In the genomic region with DNA sequence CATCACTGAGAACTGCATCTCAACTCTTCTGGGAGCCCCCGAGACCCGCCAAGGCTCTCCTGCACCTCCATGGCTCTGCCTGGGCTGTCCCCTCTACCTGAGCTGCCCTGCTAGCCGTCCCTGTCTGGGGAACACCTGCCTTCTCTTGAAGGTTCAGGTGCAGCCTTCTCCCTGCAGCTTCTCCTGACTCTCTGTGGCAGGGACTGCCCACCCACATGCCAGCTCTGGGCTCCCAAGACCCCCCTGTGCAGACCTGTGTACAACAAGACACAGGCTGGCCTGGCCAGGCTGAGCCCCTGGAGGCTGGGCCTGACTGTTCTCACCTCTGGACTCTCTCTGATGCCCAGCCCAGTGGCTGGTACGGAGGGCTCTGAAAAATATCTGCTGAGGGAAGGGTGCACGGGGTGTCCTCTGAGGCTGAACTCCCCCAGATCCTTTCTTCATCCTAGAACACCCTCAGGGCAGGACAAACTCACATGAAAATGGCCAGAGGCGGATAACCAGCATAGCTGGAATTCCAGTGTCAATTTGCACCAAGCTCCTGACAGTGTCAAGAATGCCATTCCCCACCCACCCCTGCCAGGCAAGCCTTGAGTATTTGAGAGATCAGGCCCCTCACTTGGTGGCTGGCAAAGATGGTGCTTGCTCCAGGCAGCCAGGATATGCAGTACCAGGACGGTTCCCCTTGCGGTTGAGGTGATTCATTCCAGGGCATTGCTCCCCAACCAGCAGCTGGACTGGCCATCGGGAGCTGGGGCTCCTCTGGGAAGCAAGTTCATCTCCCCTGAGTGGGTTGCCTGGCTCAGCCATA, we compare ENCODE assay signal across 15 cellular contexts. TPM values are rescaled to one million over a fixed set of nuclear protein-coding genes. Genes with fewer than 3 reads are reported as not detected.
DNase-seq lines count a peak whose midpoint lies in the region; ATAC-seq and TF ChIP-seq lines count a peak whose summit lies in the region.
"Had no signal": no experiment of that assay in that cellular context is flagged by ENCODE, and none has a peak within 500 bp of the region (broad histone marks: within the 10 kb centered on the region; RNA-seq: fewer than 3 reads in every experiment).

No MANE protein-coding gene starts in this region.

- H3K79me1 ChIP-seq in neuronal stem cell (ENCODE audit: low read depth, low read length) = no peaks in the 10 kb centered on the region

- no peaks in the 10 kb centered on the region for H3K79me2 ChIP-seq in fibroblast of lung (ENCODE audit: control insufficient read depth, insufficient read depth, low read length)

- peak overlapping the region; percentile 17; the same call in 1 of the 2 replicates for H3K27ac ChIP-seq in Panc1 (ENCODE audit: low read length)
- H3K27ac ChIP-seq in fibroblast of lung (ENCODE audit: insufficient read depth, low read length) = peak overlapping the region; percentile 57
- H3K27ac ChIP-seq in neuronal stem cell (replicated peaks; ENCODE audit: low read length) = no peak overlapping the region

- POLR2A ChIA-PET in Panc1 (lab: Charles Lee) = no interaction called here

- H3K9me3 Mint-ChIP-seq in nephron progenitor cell = no peaks in the 10 kb centered on the region
- H3K9me3 Mint-ChIP-seq: activated CD8-positive, alpha-beta T cell treated with anti-CD3 and anti-CD28 coated beads for 36 hours; activated naive CD4-positive, alpha-beta T cell treated with anti-CD3 and anti-CD28 coated beads, Interleukin-2, amount 50 U/mL, for 72 hours; CD4-positive, CD25-positive, alpha-beta regulatory T cell; natural killer cell treated with Interleukin-12 subunit alpha and Interleukin-12 subunit beta and Interleukin-15 and Interleukin-18, amount 100 ng/mL, for 72 hours; stimulated activated naive CD8-positive, alpha-beta T cell treated with anti-CD3 and anti-CD28 coated beads, Interleukin-15, amount 100 ng/mL, for 72 hours; T-helper 1 cell treated with Interleukin-12 subunit alpha and Interleukin-12 subunit beta and Interleukin-4 antibody, amounts not matched to agents 30 μg/mL and 1 μg/mL, for 36 hours had no signal

- H3K36me3 Mint-ChIP-seq in nephron progenitor cell (ENCODE audit: low read depth) = no peaks in the 10 kb centered on the region
- H3K36me3 Mint-ChIP-seq: activated naive CD4-positive, alpha-beta T cell treated with anti-CD3 and anti-CD28 coated beads, Interleukin-2, amount 50 U/mL, for 72 hours; CD4-positive, CD25-positive, alpha-beta regulatory T cell; natural killer cell treated with Interleukin-12 subunit alpha and Interleukin-12 subunit beta and Interleukin-15 and Interleukin-18, amount 100 ng/mL, for 72 hours had no signal

- in situ Hi-C loops in Panc1 (cut with HindIII; ENCODE audit: low pct_unique_long_range_greater_than_20kb, low sequenced_read_pairs) = no loop called here

- H4K8ac ChIP-seq in neuronal stem cell (ENCODE audit: low read depth, low read length) = no peak overlapping the region

- H2AFZ ChIP-seq in fibroblast of lung (ENCODE audit: low read length) (no peak overlapping the region), neuronal stem cell (ENCODE audit: low read length) (no peak overlapping the region)

- peak overlapping the region; percentile 32 for H3K23ac ChIP-seq in neuronal stem cell (ENCODE audit: low read depth, low read length, poor library complexity)

- H3K14ac ChIP-seq in neuronal stem cell (ENCODE audit: low read length) = no peak overlapping the region

- no peaks in the 10 kb centered on the region for H4K20me1 ChIP-seq in fibroblast of lung (ENCODE audit: control insufficient read depth, extremely low read depth, insufficient read depth, low read length)

- peak overlapping the region; percentile 73 for H3K18ac ChIP-seq in neuronal stem cell (ENCODE audit: low read length)

- TF ChIP-seq CTCF in Panc1 (IDR thresholded peaks at IDR 0.05) (no peak), fibroblast of lung (conservative IDR thresholded peaks at IDR 0.05 in 1 of 2, IDR thresholded peaks at IDR 0.05 in 1 of 2; ENCODE audit: low read depth in 1 of 2, low read length in 2 of 2) (no peak), nephron progenitor cell (IDR thresholded peaks at IDR 0.05) (no peak)

- no peak for ATAC-seq in Panc1
- ATAC-seq in GM21717 (IDR thresholded peaks at IDR 0.05; ENCODE audit: unreplicated experiment) = no peak
- ATAC-seq: activated CD8-positive, alpha-beta T cell treated with anti-CD3 and anti-CD28 coated beads for 36 hours; activated naive CD4-positive, alpha-beta T cell treated with anti-CD3 and anti-CD28 coated beads, Interleukin-2, amount 50 U/mL, for 72 hours; natural killer cell treated with Interleukin-12 subunit alpha and Interleukin-12 subunit beta and Interleukin-15 and Interleukin-18, amount 100 ng/mL, for 72 hours; stimulated activated naive CD8-positive, alpha-beta T cell treated with anti-CD3 and anti-CD28 coated beads, Interleukin-15, amount 100 ng/mL, for 72 hours had no signal

- no peak overlapping the region for H3K4me3 ChIP-seq in Panc1 (ENCODE audit: low read depth in 2 of 2, low read length in 2 of 2)
- H3K4me3 ChIP-seq in fibroblast of lung (replicated peaks in 1 of 4; ENCODE audit: control extremely low read depth in 1 of 4, insufficient read depth in 1 of 4, low read depth in 3 of 4, low read length in 4 of 4) = no peak overlapping the region
- H3K4me3 ChIP-seq in neuronal stem cell (ENCODE audit: low read length in 2 of 2) = no peak overlapping the region

- no TSS peak for BruUV-seq in Panc1 (replicated peaks; lab: Mats Ljungman, UMichigan)

- H4K91ac ChIP-seq in neuronal stem cell (ENCODE audit: low read depth, low read length, poor library complexity) = peak overlapping the region; percentile 26

- H3K36me3 ChIP-seq in Panc1 (ENCODE audit: control insufficient read depth, insufficient read depth, low read length) = no peaks in the 10 kb centered on the region; the same call in none of the 2 replicates
- peaks cover 11% of the 10 kb centered on the region for H3K36me3 ChIP-seq in fibroblast of lung (ENCODE audit: control insufficient read depth, insufficient read depth, low read length)
- no peaks in the 10 kb centered on the region for H3K36me3 ChIP-seq in neuronal stem cell (replicated peaks in 1 of 2; ENCODE audit: control insufficient read depth in 2 of 2, insufficient read depth in 2 of 2, low read length in 2 of 2)

- peaks cover 41% of the 10 kb centered on the region for H3K4me1 Mint-ChIP-seq in nephron progenitor cell
- H3K4me1 Mint-ChIP-seq: CD4-positive, CD25-positive, alpha-beta regulatory T cell; stimulated activated naive CD8-positive, alpha-beta T cell treated with anti-CD3 and anti-CD28 coated beads, Interleukin-15, amount 100 ng/mL, for 72 hours had no signal

- intact Hi-C loops in Panc1 (cut with micrococcal nuclease; ENCODE audit: unreplicated experiment) = no loop called here

- peaks cover 33% of the 10 kb centered on the region for H3K4me1 ChIP-seq in Panc1 (ENCODE audit: control insufficient read depth, insufficient read depth, low read length)
- H3K4me1 ChIP-seq in fibroblast of lung (ENCODE audit: control insufficient read depth, extremely low read depth, insufficient read depth, low read length) = peaks cover 30% of the 10 kb centered on the region
- H3K4me1 ChIP-seq in neuronal stem cell (ENCODE audit: control insufficient read depth in 2 of 2, insufficient read depth in 1 of 2, low read depth in 1 of 2, low read length in 2 of 2) = peaks cover 0 to 28% of the 10 kb centered on the region in 2 donors

- H3K27me3 ChIP-seq in Panc1 (ENCODE audit: control insufficient read depth, insufficient read depth, low read length) = no peaks in the 10 kb centered on the region
- no peaks in the 10 kb centered on the region for H3K27me3 ChIP-seq in fibroblast of lung (ENCODE audit: control insufficient read depth, insufficient read depth, low read length)
- no peaks in the 10 kb centered on the region for H3K27me3 ChIP-seq in neuronal stem cell (ENCODE audit: control insufficient read depth in 3 of 3, insufficient read depth in 3 of 3, low read depth in 1 of 3, low read length in 3 of 3)

- H3K4me2 ChIP-seq in fibroblast of lung (ENCODE audit: extremely low read depth, insufficient read depth, low read length) (no peak overlapping the region), neuronal stem cell (ENCODE audit: insufficient read depth, low read length, poor library complexity, severe bottlenecking) (no peak overlapping the region)

- H2BK120ac ChIP-seq in neuronal stem cell (ENCODE audit: low read depth, low read length) = no peak overlapping the region

- H2BK15ac ChIP-seq in neuronal stem cell (ENCODE audit: low read length) = peak overlapping the region; percentile 85

- H3K4me3 Mint-ChIP-seq in nephron progenitor cell = no peak overlapping the region
- H3K4me3 Mint-ChIP-seq: activated CD8-positive, alpha-beta T cell treated with anti-CD3 and anti-CD28 coated beads for 36 hours; CD4-positive, CD25-positive, alpha-beta regulatory T cell; natural killer cell treated with Interleukin-12 subunit alpha and Interleukin-12 subunit beta and Interleukin-15 and Interleukin-18, amount 100 ng/mL, for 72 hours; stimulated activated naive CD8-positive, alpha-beta T cell treated with anti-CD3 and anti-CD28 coated beads, Interleukin-15, amount 100 ng/mL, for 72 hours; T-helper 1 cell treated with Interleukin-12 subunit alpha and Interleukin-12 subunit beta and Interleukin-4 antibody, amounts not matched to agents 30 μg/mL and 1 μg/mL, for 36 hours had no signal

- CTCF ChIA-PET in Panc1 (lab: Charles Lee) = no interaction called here

- no CpG with 5 or more reads among the region's 9 CpGs for WGBS in neuronal stem cell (ENCODE audit: extremely low coverage in 2 of 2, insufficient read length in 2 of 2, insufficient replicate concordance in 1 of 2), 2 donors

- H3K4ac ChIP-seq in neuronal stem cell (ENCODE audit: low read length) = no peak overlapping the region

- H3K9ac ChIP-seq in fibroblast of lung (ENCODE audit: insufficient read depth, low read length) (no peak overlapping the region), neuronal stem cell (ENCODE audit: low read depth, low read length, poor library complexity) (no peak overlapping the region)

- no peak overlapping the region for H2BK5ac ChIP-seq in neuronal stem cell (ENCODE audit: low read length)

- H3K9me3 ChIP-seq in Panc1 (ENCODE audit: control insufficient read depth, insufficient read depth, low read depth, low read length) = no peaks in the 10 kb centered on the region
- H3K9me3 ChIP-seq in fibroblast of lung (ENCODE audit: control insufficient read depth, insufficient read depth, low read depth, low read length) = no peaks in the 10 kb centered on the region
- no peaks in the 10 kb centered on the region for H3K9me3 ChIP-seq in neuronal stem cell (replicated peaks in 1 of 2; ENCODE audit: control insufficient read depth in 2 of 2, insufficient read depth in 1 of 2, low read depth in 1 of 2, low read length in 2 of 2)

- H3K27me3 Mint-ChIP-seq in nephron progenitor cell (ENCODE audit: low read depth, poor library complexity) = peaks cover 3% of the 10 kb centered on the region
- H3K27me3 Mint-ChIP-seq: activated CD8-positive, alpha-beta T cell treated with anti-CD3 and anti-CD28 coated beads for 36 hours; natural killer cell treated with Interleukin-12 subunit alpha and Interleukin-12 subunit beta and Interleukin-15 and Interleukin-18, amount 100 ng/mL, for 72 hours; stimulated activated naive CD8-positive, alpha-beta T cell treated with anti-CD3 and anti-CD28 coated beads, Interleukin-15, amount 100 ng/mL, for 72 hours had no signal

- H2BK12ac ChIP-seq in neuronal stem cell (ENCODE audit: low read length) = peak overlapping the region; percentile 76

- peak overlapping the region; percentile 85 for H2AK5ac ChIP-seq in neuronal stem cell (ENCODE audit: low read depth, low read length)

- H3K27ac Mint-ChIP-seq in nephron progenitor cell = no peak overlapping the region
- H3K27ac Mint-ChIP-seq: activated CD8-positive, alpha-beta T cell treated with anti-CD3 and anti-CD28 coated beads for 36 hours; activated naive CD4-positive, alpha-beta T cell treated with anti-CD3 and anti-CD28 coated beads, Interleukin-2, amount 50 U/mL, for 72 hours; CD4-positive, CD25-positive, alpha-beta regulatory T cell; natural killer cell treated with Interleukin-12 subunit alpha and Interleukin-12 subunit beta and Interleukin-15 and Interleukin-18, amount 100 ng/mL, for 72 hours; T-helper 1 cell treated with Interleukin-12 subunit alpha and Interleukin-12 subunit beta and Interleukin-4 antibody, amounts not matched to agents 30 μg/mL and 1 μg/mL, for 36 hours had no signal

- DNase-seq in EH (ENCODE audit: low read depth) (peak; percentile 84), Panc1 (ENCODE audit: low read depth, low spot score) (no peak), fibroblast of lung (ENCODE audit: low read depth in 2 of 2) (peak in 1 of 2 donors; percentile 79), neuronal stem cell (ENCODE audit: low spot score) (peak; percentile 31), NCI-H69 (lab: John Stamatoyannopoulos, UW) (no peak), nephron progenitor cell (no peak), NCI-H748 treated with DMSO at 0.1 percent for 48 hours (lab: John Stamatoyannopoulos, UW) (no peak)
- DNase-seq: activated CD8-positive, alpha-beta T cell treated with anti-CD3 and anti-CD28 coated beads for 36 hours; CD4-positive, CD25-positive, alpha-beta regulatory T cell; NCI-H1092; stimulated activated naive CD8-positive, alpha-beta T cell treated with anti-CD3 and anti-CD28 coated beads, Interleukin-15, amount 100 ng/mL, for 72 hours had no signal

RNA-seq across cellular contexts. Expression of gene SLC25A51, which starts 40.9 kb away (rescaled TPM):
- 23.4 TPM for total RNA-seq in Panc1 (2021; ENCODE audit: unreplicated experiment)
- 5.9 TPM for polyA plus RNA-seq in Panc1 (2012; ENCODE audit: insufficient read length)
- total RNA-seq in fibroblast of lung = 91.7 and 100 TPM in 2 replicates
- 39.3 and 41.6 TPM in 2 replicates for polyA plus RNA-seq in fibroblast of lung
- polyA plus RNA-seq in fibroblast of lung (2012) = 18.3 and 19.8 TPM in 2 replicates
- polyA minus RNA-seq in fibroblast of lung (ENCODE audit: low replicate concordance) = 41.1 and 58.5 TPM in 2 replicates
- 16.4 TPM for polyA plus RNA-seq in neuronal stem cell (2013, experiment 1 of 2)
- polyA plus RNA-seq in neuronal stem cell (2013, experiment 2 of 2) = 16.6 TPM

Comparison
In these comparisons a context has a peak if more than half of its experiments do, and no peak if none do; other contexts are left out.
1. DNase-seq: peak in EH (single experiment) and neuronal stem cell (single experiment); none in Panc1 (single experiment), NCI-H69 (single experiment), nephron progenitor cell (single experiment) and NCI-H748 treated with DMSO at 0.1 percent for 48 hours (single experiment).